ENCODE assay signal across 10 cellular contexts in the genomic region with DNA sequence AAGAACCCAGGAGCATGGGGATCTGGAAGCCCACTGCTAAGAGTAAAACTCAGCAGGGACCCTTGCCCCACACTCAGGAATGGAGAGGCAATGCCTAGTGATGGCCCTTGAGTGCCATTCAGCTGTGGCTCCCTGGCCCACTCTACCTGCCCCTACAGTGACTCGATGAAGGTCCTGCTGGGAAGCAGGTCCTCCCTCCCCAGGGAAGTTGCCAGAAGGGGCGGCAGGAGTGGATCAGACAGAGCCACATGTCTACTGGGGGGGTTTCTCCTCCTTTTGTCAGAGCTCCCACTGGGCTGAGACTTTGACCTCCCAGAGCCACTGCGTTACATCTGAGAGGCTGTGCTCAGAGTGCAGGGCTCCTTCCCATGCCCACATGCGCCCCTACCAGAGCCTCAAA. TPM values are rescaled to one million over a fixed set of nuclear protein-coding genes. Genes with fewer than 3 reads are reported as not detected.
DNase-seq lines count a peak whose midpoint lies in the region; ATAC-seq and TF ChIP-seq lines count a peak whose summit lies in the region.
"Had no signal": no experiment of that assay in that cellular context is flagged by ENCODE, and none has a peak within 500 bp of the region (broad histone marks: within the 10 kb centered on the region; RNA-seq: fewer than 3 reads in every experiment).

No MANE protein-coding gene starts in this region.

- H3K9me2 ChIP-seq in PC-9 (ENCODE audit: insufficient read depth), result no peaks in the 10 kb centered on the region

- H3K4me2 ChIP-seq in DND-41 (ENCODE audit: insufficient read depth, low read length) (peak overlapping the region; percentile 92), PC-9 (peak overlapping the region; percentile 91)

- ATAC-seq in DND-41 (ENCODE audit: insufficient read depth, low read depth) (no peak), gastrocnemius medialis (no peak), GM19455 (IDR thresholded peaks at IDR 0.05; ENCODE audit: unreplicated experiment) (no peak)

- H3K4me1 ChIP-seq in DND-41 (ENCODE audit: insufficient read depth, low read length) (peaks cover 55% of the 10 kb centered on the region), PC-9 (replicated peaks; ENCODE audit: insufficient read depth) (peaks cover 27% of the 10 kb centered on the region), gastrocnemius medialis (peaks cover 13 to 27% of the 10 kb centered on the region in 2 donors)

- H3K27ac ChIP-seq in DND-41 (ENCODE audit: low read length) (no peak overlapping the region), PC-9 (no peak overlapping the region), gastrocnemius medialis (peak overlapping the region in 3 of 4 donors; percentile 89 to 95 (median 91))

- no peaks in the 10 kb centered on the region for H3K9me3 ChIP-seq in DND-41 (ENCODE audit: insufficient read depth, low read length, severe bottlenecking)
- no peaks in the 10 kb centered on the region for H3K9me3 ChIP-seq in PC-9 (ENCODE audit: insufficient read depth, low read depth)
- no peaks in the 10 kb centered on the region for H3K9me3 ChIP-seq in gastrocnemius medialis

- H2AFZ ChIP-seq in DND-41 (ENCODE audit: low read depth, low read length) (no peak overlapping the region), PC-9 (no peak overlapping the region)

- H3K27me3 ChIP-seq in DND-41 (ENCODE audit: insufficient read depth, low read length, poor library complexity) (no peaks in the 10 kb centered on the region), PC-9 (ENCODE audit: insufficient read depth, low read depth) (no peaks in the 10 kb centered on the region), gastrocnemius medialis (no peaks in the 10 kb centered on the region)

- peak overlapping the region; percentile 80 for H3K9ac ChIP-seq in DND-41 (ENCODE audit: low read depth, low read length)

- peak overlapping the region in 1 of 2 experiments; percentile 70; a peak in 2 of 4 replicates for H3K4me3 ChIP-seq in DND-41 (ENCODE audit: low read depth in 1 of 2, low read length in 2 of 2)
- peak overlapping the region; percentile 65; the same call in 1 of the 2 replicates for H3K4me3 ChIP-seq in PC-9
- H3K4me3 ChIP-seq in epithelial cell of esophagus (ENCODE audit: low read length), result peak overlapping the region; percentile 60
- H3K4me3 ChIP-seq in gastrocnemius medialis, result peak overlapping the region in 2 of 4 donors; percentile 60 to 69

- CTCF ChIA-PET in PC-9 (lab: Charles Lee), result no interaction called here

- intact Hi-C loops in PC-9 (cut with micrococcal nuclease; ENCODE audit: unreplicated experiment) (loop anchor here (5.0 kb wide), 1 partner anchor 92 kb away; a partner anchor contains a TSS), gastrocnemius medialis (cut with DNase I; ENCODE audit: low total_unique reads) (loop anchor here (5.0 kb wide), 2 partner anchors 77 to 92 kb away; a partner anchor contains a TSS)

- DNase-seq in DND-41, result no peak
- no peak for DNase-seq in PC-9
- DNase-seq in epithelial cell of esophagus (ENCODE audit: low read depth), result no peak
- DNase-seq in gastrocnemius medialis, result no peak
- DNase-seq in HuH-7 (ENCODE audit: low spot score), result no peak
- DNase-seq in midbrain (lab: John Stamatoyannopoulos, UW), result no peak
- DNase-seq in effector CD8-positive, alpha-beta T cell (lab: John Stamatoyannopoulos, UW), result no peak
- DNase-seq: activated CD4-positive, CD25-positive, alpha-beta regulatory T cell; NCI-H2081 had no signal

- no peak for TF ChIP-seq POLR2A in gastrocnemius medialis (IDR thresholded peaks at IDR 0.05)

- TF ChIP-seq CTCF in DND-41 (IDR thresholded peaks at IDR 0.05; ENCODE audit: borderline replicate concordance, extremely low read depth, low read length, poor library complexity, severe bottlenecking) (no peak), PC-9 (conservative IDR thresholded peaks at IDR 0.05) (no peak), epithelial cell of esophagus (IDR thresholded peaks at IDR 0.05; ENCODE audit: insufficient read depth, low read depth, low read length, missing control alignments) (no peak), gastrocnemius medialis (IDR thresholded peaks at IDR 0.05 in 4 of 5, conservative IDR thresholded peaks at IDR 0.05 in 1 of 5) (no peak)

- H3K79me2 ChIP-seq in DND-41 (ENCODE audit: insufficient read depth, low read length), result peaks cover 30% of the 10 kb centered on the region
- peaks cover 14% of the 10 kb centered on the region for H3K79me2 ChIP-seq in PC-9 (ENCODE audit: low read depth)

- BruUV-seq in PC-9 (replicated peaks; lab: Mats Ljungman, UMichigan), result no TSS peak

- peaks cover 13% of the 10 kb centered on the region for H3K36me3 ChIP-seq in DND-41 (ENCODE audit: insufficient read depth, low read length)
- no peaks in the 10 kb centered on the region for H3K36me3 ChIP-seq in PC-9 (ENCODE audit: low read depth)
- no peaks in the 10 kb centered on the region for H3K36me3 ChIP-seq in gastrocnemius medialis

- H4K20me1 ChIP-seq in DND-41 (ENCODE audit: insufficient read depth, low read length), result peaks cover 14% of the 10 kb centered on the region
- H4K20me1 ChIP-seq in PC-9 (ENCODE audit: insufficient read depth), result no peaks in the 10 kb centered on the region

- peaks cover 9% of the 10 kb centered on the region; the same call in 1 of the 2 replicates for H3F3A ChIP-seq in PC-9 (ENCODE audit: insufficient read depth, low read depth)

- in situ Hi-C loops in gastrocnemius medialis (cut with MboI; ENCODE audit: low sequenced_read_pairs in 4 of 4), result no loop called here

- POLR2A ChIA-PET in PC-9 (lab: Charles Lee; ENCODE audit: unreplicated experiment), result interaction anchor here (0.6 to 1.9 kb wide), 3 partner anchors 53 to 118 kb away, joined by 4 to 14 read pairs (median 9); no protein-coding TSS in a partner anchor

RNA-seq across cellular contexts. Expression of a gene that starts 1.2 kb away (rescaled TPM):
- 38.3 and 54.9 TPM in 2 replicates for total RNA-seq in PC-9 (2021)
- total RNA-seq in gastrocnemius medialis, result 10 to 100 TPM; 11.8 to 33.3 (median 21.0) TPM

RNA-seq across cellular contexts. Expression of a gene that starts 2.8 kb away (rescaled TPM):
- total RNA-seq in PC-9 (2021) (80.7 and 81.6 TPM in 2 replicates), gastrocnemius medialis (100 to 1,000 TPM in 1 of 4 donors, 10 to 100 TPM in 3; 54.6 to 116 (median 79.8) TPM)

RNA-seq across cellular contexts. Expression of a gene that starts 10.1 kb away (rescaled TPM):
- 63.9 and 82.5 TPM in 2 replicates for total RNA-seq in PC-9 (2021)
- 10 to 100 TPM; 26.0 to 72.5 (median 29.3) TPM for total RNA-seq in gastrocnemius medialis

RNA-seq across cellular contexts. Expression of a gene that starts 26.9 kb away (rescaled TPM):
- total RNA-seq in PC-9 (2021) (60.3 and 69.3 TPM in 2 replicates), gastrocnemius medialis (10 to 100 TPM; 28.3 to 44.5 (median 37.8) TPM)

RNA-seq across cellular contexts. Expression of a gene that starts 31.1 kb away (rescaled TPM):
- 109 and 124 TPM in 2 replicates for total RNA-seq in PC-9 (2021)
- total RNA-seq in gastrocnemius medialis, result 10 to 100 TPM in 1 of 4 donors, 1 to 10 TPM in 3; 1.2 to 10.7 (median 2.8) TPM

Comparison
In these comparisons a context has a peak if more than half of its experiments do, and no peak if none do; other contexts are left out.
1. H3K27ac ChIP-seq: peak in gastrocnemius medialis (3 of 4); none in DND-41 (single experiment) and PC-9 (single experiment).